In the genomic region with DNA sequence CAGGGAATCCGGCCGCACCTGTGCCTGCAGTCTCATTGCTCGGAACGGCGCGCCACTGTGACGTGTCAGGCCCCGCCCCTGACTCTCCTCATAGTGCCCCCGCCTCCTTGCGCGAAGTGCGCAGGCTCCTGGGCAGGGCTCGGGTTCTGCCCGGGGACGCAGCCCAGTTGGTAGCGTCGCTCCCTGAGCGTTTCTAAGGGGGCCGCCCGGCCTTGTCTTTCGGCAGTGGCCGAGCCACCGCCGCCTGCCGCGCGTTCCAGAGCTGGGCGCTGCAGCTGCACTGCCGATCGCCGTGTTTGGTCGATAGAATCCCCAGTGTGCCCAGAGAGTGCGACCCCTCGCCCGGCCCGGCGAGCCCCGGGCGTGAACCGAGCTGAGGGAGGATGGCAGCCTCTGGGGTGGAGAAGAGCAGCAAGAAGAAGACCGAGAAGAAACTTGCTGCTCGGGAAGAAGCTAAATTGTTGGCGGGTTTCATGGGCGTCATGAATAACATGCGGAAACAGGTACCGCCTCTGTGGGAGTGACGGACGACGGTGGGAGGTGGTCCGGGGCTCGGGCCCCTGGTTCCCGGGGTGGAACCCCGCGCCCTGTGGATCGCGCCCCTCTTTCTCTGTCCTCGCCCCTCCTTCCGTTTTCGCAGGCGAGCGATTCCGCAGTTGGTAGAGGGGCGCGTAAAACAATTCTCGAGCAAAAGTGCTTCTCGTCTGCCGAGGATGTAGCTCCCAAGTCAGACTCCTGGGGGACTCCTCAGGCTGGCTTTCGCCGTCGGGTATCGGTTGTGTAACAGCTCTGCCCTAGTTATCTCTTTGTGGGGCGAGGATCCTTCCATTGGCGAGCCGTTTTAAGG, we compare ENCODE assay signal across 8 cellular contexts. TPM values are rescaled to one million over a fixed set of nuclear protein-coding genes. Genes with fewer than 3 reads are reported as not detected.
DNase-seq lines count a peak whose midpoint lies in the region; TF ChIP-seq lines count a peak whose summit lies in the region.

A gene with protein sequence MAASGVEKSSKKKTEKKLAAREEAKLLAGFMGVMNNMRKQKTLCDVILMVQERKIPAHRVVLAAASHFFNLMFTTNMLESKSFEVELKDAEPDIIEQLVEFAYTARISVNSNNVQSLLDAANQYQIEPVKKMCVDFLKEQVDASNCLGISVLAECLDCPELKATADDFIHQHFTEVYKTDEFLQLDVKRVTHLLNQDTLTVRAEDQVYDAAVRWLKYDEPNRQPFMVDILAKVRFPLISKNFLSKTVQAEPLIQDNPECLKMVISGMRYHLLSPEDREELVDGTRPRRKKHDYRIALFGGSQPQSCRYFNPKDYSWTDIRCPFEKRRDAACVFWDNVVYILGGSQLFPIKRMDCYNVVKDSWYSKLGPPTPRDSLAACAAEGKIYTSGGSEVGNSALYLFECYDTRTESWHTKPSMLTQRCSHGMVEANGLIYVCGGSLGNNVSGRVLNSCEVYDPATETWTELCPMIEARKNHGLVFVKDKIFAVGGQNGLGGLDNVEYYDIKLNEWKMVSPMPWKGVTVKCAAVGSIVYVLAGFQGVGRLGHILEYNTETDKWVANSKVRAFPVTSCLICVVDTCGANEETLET (plus strand): TSS at position 142 of the 847 bp plus-strand sequence. CDS start 242 bp downstream, at position 384.

- peak in 2 of 4 donors; percentile 54 to 68 for TF ChIP-seq POLR2A in stomach (IDR thresholded peaks at IDR 0.05)

- H2BK120ac ChIP-seq in H9 (ENCODE audit: low read depth, low read length, poor library complexity, severe bottlenecking), result no peak within 1 kb of the TSS

- peak within 1 kb of the TSS; percentile 60 for H3K14ac ChIP-seq in H9 (ENCODE audit: insufficient read depth, low read length)

- H3K27ac ChIP-seq in H9 (ENCODE audit: insufficient read length, low read depth, low read length) (peak within 1 kb of the TSS; percentile 46), stomach (peak within 1 kb of the TSS; percentile 86 to 94 (median 91))

- H3K18ac ChIP-seq in H9 (ENCODE audit: insufficient read length, low read depth, low read length), result peak within 1 kb of the TSS; percentile 54

- peaks cover 12% of the 10 kb centered on the region for H3K23me2 ChIP-seq in H9 (ENCODE audit: insufficient read length, low read depth, low read length, poor library complexity, severe bottlenecking)

- H2AFZ ChIP-seq in H9 (ENCODE audit: low read length), result no peak within 1 kb of the TSS

- H3K4ac ChIP-seq in H9 (ENCODE audit: low read depth, low read length), result no peak within 1 kb of the TSS

- no peak within 1 kb of the TSS for H3T11ph ChIP-seq in H9 (ENCODE audit: low read length)

- H2BK15ac ChIP-seq in H9 (ENCODE audit: low read depth, low read length), result no peak within 1 kb of the TSS

- no CpG with 5 or more reads among the region's 74 CpGs for WGBS in H9 (ENCODE audit: extremely low coverage, insufficient read length, low lambda C conversion rate)
- 0% methylated on average over 48 to 74 of the region's 74 CpGs for whole genome bisulfite sequencing in stomach, 5 donors

- H3K4me1 Mint-ChIP-seq in H9 (peaks cover 36% of the 10 kb centered on the region in 2 experiments), nephron progenitor cell (peaks cover 41% of the 10 kb centered on the region)

- H4K8ac ChIP-seq in H9 (replicated peaks; ENCODE audit: insufficient read length, low read depth, low read length), result no peak within 1 kb of the TSS

- peak within 1 kb of the TSS; percentile 20 for H2BK5ac ChIP-seq in H9 (ENCODE audit: insufficient read length, low read length)

- H3K9me3 ChIP-seq in ES-I3 (ENCODE audit: control insufficient read depth, insufficient read depth, low read length) (0 out of 2 replicates have a peak, but pooled peaks cover 3% of the 10 kb centered on the region), H9 (ENCODE audit: control insufficient read depth, low read depth, low read length) (no peaks in the 10 kb centered on the region), MG63 (peaks cover 14% of the 10 kb centered on the region), stomach (no peaks in the 10 kb centered on the region)

- peak within 1 kb of the TSS; percentile 73 for H3K4me2 ChIP-seq in H9 (ENCODE audit: insufficient read depth, insufficient read length, low read length)

- H3K27ac Mint-ChIP-seq in H9, result peak within 1 kb of the TSS; percentile 97 to 99 (median 99)
- peak within 1 kb of the TSS; percentile 99 for H3K27ac Mint-ChIP-seq in nephron progenitor cell

- H4K5ac ChIP-seq in H9 (ENCODE audit: insufficient read length, low read depth, low read length), result peak within 1 kb of the TSS; percentile 45

- peak within 1 kb of the TSS; percentile 83 for H3K4me3 ChIP-seq in MG63
- H3K4me3 ChIP-seq in stomach, result peak within 1 kb of the TSS; percentile 77 to 94 (median 87)

- H4K20me1 ChIP-seq in H9 (ENCODE audit: control insufficient read depth, insufficient read depth, insufficient read length), result no peaks in the 10 kb centered on the region

- H3K23ac ChIP-seq in H9 (ENCODE audit: insufficient read length, low read depth, low read length), result no peak within 1 kb of the TSS

- no peak for TF ChIP-seq EP300 in stomach (IDR thresholded peaks at IDR 0.05)

- H3K4me1 ChIP-seq in ES-I3 (ENCODE audit: insufficient read depth, low read length), result peaks cover 3% of the 10 kb centered on the region; the same call in 1 of the 2 replicates
- H3K4me1 ChIP-seq in H9 (ENCODE audit: insufficient read depth, low read length), result peaks cover 2% of the 10 kb centered on the region; the same call in 1 of the 2 replicates
- peaks cover 10 to 48% (median 34%) of the 10 kb centered on the region in 4 donors for H3K4me1 ChIP-seq in stomach

- H3K9me3 Mint-ChIP-seq in H9 (peaks cover 0 to 4% of the 10 kb centered on the region in 2 experiments; a peak in 4 of 5 replicates), nephron progenitor cell (peaks cover 20% of the 10 kb centered on the region)

- H3K27me3 ChIP-seq in H9 (ENCODE audit: insufficient read depth, low read length), result no peaks in the 10 kb centered on the region
- no peaks in the 10 kb centered on the region for H3K27me3 ChIP-seq in MG63
- H3K27me3 ChIP-seq in stomach, result no peaks in the 10 kb centered on the region

- no peak; the same call in 2 of the 3 replicates for TF ChIP-seq CTCF in H9 (conservative IDR thresholded peaks at IDR 0.05)
- TF ChIP-seq CTCF in nephron progenitor cell (IDR thresholded peaks at IDR 0.05), result no peak
- no peak for TF ChIP-seq CTCF in stomach (IDR thresholded peaks at IDR 0.05)

- H3K9ac ChIP-seq in ES-I3 (ENCODE audit: low read depth, low read length), result peak within 1 kb of the TSS; percentile 98
- H3K9ac ChIP-seq in H9 (ENCODE audit: extremely low read depth, insufficient read length, low read length), result peak within 1 kb of the TSS; percentile 94

- H3K4me3 Mint-ChIP-seq in H9 (peak within 1 kb of the TSS; percentile 91 to 96), nephron progenitor cell (peak within 1 kb of the TSS; percentile 99)

- H3K36me3 Mint-ChIP-seq in H9 (ENCODE audit: insufficient read depth in 1 of 3, low read depth in 3 of 3), result peaks cover 6 to 22% (median 19%) of the 10 kb centered on the region in 3 experiments; a peak in 6 of 7 replicates
- peaks cover 34% of the 10 kb centered on the region for H3K36me3 Mint-ChIP-seq in nephron progenitor cell (ENCODE audit: low read depth)

- H2BK20ac ChIP-seq in H9 (ENCODE audit: low read depth, low read length, poor library complexity, severe bottlenecking), result no peak within 1 kb of the TSS

- peaks cover 37% of the 10 kb centered on the region; the same call in 1 of the 2 replicates for H3K79me2 ChIP-seq in H9 (ENCODE audit: insufficient read depth, low read length)

- H2BK12ac ChIP-seq in H9 (ENCODE audit: insufficient read length, low read depth, low read length), result no peak within 1 kb of the TSS

- H2AK5ac ChIP-seq in H9 (ENCODE audit: insufficient read length, low read length), result no peak within 1 kb of the TSS

- DNase-seq in H9 (peak; percentile 97), MG63 (peak; percentile 94), SHP77 treated with DMSO at 0.1 percent for 48 hours (lab: John Stamatoyannopoulos, UW) (peak; percentile 93), activated gamma-delta T cell (lab: John Stamatoyannopoulos, UW) (peak; percentile 95), fibroblast of the conjunctiva (ENCODE audit: low read depth) (peak; percentile 72), nephron progenitor cell (peak; percentile 99), stomach (peak; percentile 98)

- H3K56ac ChIP-seq in H9 (ENCODE audit: insufficient read length, low read depth, low read length), result no peak within 1 kb of the TSS

- H3K27me3 Mint-ChIP-seq in H9 (ENCODE audit: low read depth), result no peaks in the 10 kb centered on the region
- no peaks in the 10 kb centered on the region for H3K27me3 Mint-ChIP-seq in nephron progenitor cell (ENCODE audit: low read depth, poor library complexity)

- intact Hi-C loops in stomach (cut with DNase I; ENCODE audit: low total_unique reads), result no loop called here

- no peak within 1 kb of the TSS for H4K91ac ChIP-seq in H9 (ENCODE audit: insufficient read length, low read depth, low read length)

- no peaks in the 10 kb centered on the region for H3K36me3 ChIP-seq in ES-I3 (ENCODE audit: insufficient read depth, low read length)
- H3K36me3 ChIP-seq in MG63, result peaks cover 5% of the 10 kb centered on the region; the same call in 1 of the 2 replicates
- H3K36me3 ChIP-seq in stomach, result no peaks in the 10 kb centered on the region

- no peaks in the 10 kb centered on the region for H3K79me1 ChIP-seq in H9 (ENCODE audit: insufficient read depth, low read depth, low read length, poor library complexity, severe bottlenecking)

RNA-seq across cellular contexts. Expression of the gene that starts here (rescaled TPM):
- total RNA-seq in H9 (2021), result 56.7 and 58.3 TPM in 2 replicates
- 16.2 and 19.7 TPM in 2 replicates for total RNA-seq in MG63 (2014; rRNA removed; shearing (Covaris generic); ENCODE audit: low replicate concordance)
- total RNA-seq in stomach, result 10 to 100 TPM; 12.5 to 55.9 (median 23.3) TPM
- polyA plus RNA-seq in stomach, result 10 to 100 TPM in 1 of 3 donors, 1 to 10 TPM in 2; 8.4 to 21.7 (median 9.7) TPM

Comparison
In these comparisons a context has a peak if more than half of its experiments do, and no peak if none do; other contexts are left out.
1. Peak in every context shown above with its lines: DNase-seq, H3K4me3 ChIP-seq and H3K27ac ChIP-seq.